In genomic region chr3:71710906-71711494, GRCh38 we compare ENCODE assay signal across 7 cellular contexts. TPM values are rescaled to one million over a fixed set of nuclear protein-coding genes. Genes with fewer than 3 reads are reported as not detected.
DNase-seq lines count a peak whose midpoint lies in the region; ATAC-seq, FAIRE-seq and TF ChIP-seq lines count a peak whose summit lies in the region.

No MANE protein-coding gene starts in this region.

- no peaks in the 10 kb centered on the region for H3K79me2 ChIP-seq in endothelial cell of umbilical vein (ENCODE audit: control insufficient read depth, insufficient read depth, low read length)

- no peak for TF ChIP-seq POLR2A in endothelial cell of umbilical vein (IDR thresholded peaks at IDR 0.05; ENCODE audit: low read depth, low read length)

- H3K4me1 Mint-ChIP-seq in naive B cell, result no peaks in the 10 kb centered on the region

- ATAC-seq in GM19395 (IDR thresholded peaks at IDR 0.05; ENCODE audit: unreplicated experiment) (peak; percentile 94), HG03520 (IDR thresholded peaks at IDR 0.05; ENCODE audit: unreplicated experiment) (peak; percentile 65), naive B cell (ENCODE audit: low read depth in 2 of 2) (peak; percentile 63 to 74)

- dilution Hi-C loops in endothelial cell of umbilical vein (cut with MboI; ENCODE audit: extremely low pct_ligation_motif_present, low sequenced_read_pairs), result no loop called here

- H3K36me3 ChIP-seq in endothelial cell of umbilical vein (ENCODE audit: control insufficient read depth in 2 of 2, extremely low read depth in 1 of 2, insufficient read depth in 2 of 2, low read length in 2 of 2), result no peaks in the 10 kb centered on the region

- no peaks in the 10 kb centered on the region for H3K9me3 Mint-ChIP-seq in naive B cell

- no peaks in the 10 kb centered on the region for H3K36me3 Mint-ChIP-seq in naive B cell

- H3K27me3 ChIP-seq in endothelial cell of umbilical vein (ENCODE audit: control insufficient read depth in 2 of 2, insufficient read depth in 2 of 2, low read length in 2 of 2), result peaks cover 0 to 4% of the 10 kb centered on the region in 2 experiments

- H2AFZ ChIP-seq in endothelial cell of umbilical vein (ENCODE audit: low read depth, low read length), result no peak overlapping the region

- intact Hi-C loops in endothelial cell of umbilical vein (cut with micrococcal nuclease), result loop anchor here (1.0 to 10.0 kb wide), 4 partner anchors 146 to 1374 kb away; no protein-coding TSS in a partner anchor

- H3K4me3 ChIP-seq in endothelial cell of umbilical vein (replicated peaks in 1 of 3; ENCODE audit: insufficient read depth in 1 of 3, low read depth in 1 of 3, low read length in 3 of 3), result no peak overlapping the region

- H3K4me3 Mint-ChIP-seq in naive B cell, result no peak overlapping the region

- H3K4me1 ChIP-seq in endothelial cell of umbilical vein (ENCODE audit: control insufficient read depth, extremely low read depth, insufficient read depth, low read length), result no peaks in the 10 kb centered on the region

- no peaks in the 10 kb centered on the region for H3K9me3 ChIP-seq in endothelial cell of umbilical vein (replicated peaks; ENCODE audit: control insufficient read depth, insufficient read depth, low read length)

- FAIRE-seq in endothelial cell of umbilical vein (lab: Jason Lieb, UNC), result peak; percentile 90

- POLR2A ChIA-PET in endothelial cell of umbilical vein (lab: Charles Lee), result no interaction called here

- no peaks in the 10 kb centered on the region for H3K9me1 ChIP-seq in endothelial cell of umbilical vein (replicated peaks; ENCODE audit: control insufficient read depth, extremely low read depth, insufficient read depth, low read length)

- no peak overlapping the region for H3K27ac ChIP-seq in endothelial cell of umbilical vein (ENCODE audit: insufficient read depth, low read depth, low read length)

- H3K27ac Mint-ChIP-seq in naive B cell, result no peak overlapping the region

- H4K20me1 ChIP-seq in endothelial cell of umbilical vein (replicated peaks; ENCODE audit: control insufficient read depth, extremely low read depth, insufficient read depth, low read length), result no peaks in the 10 kb centered on the region

- TF ChIP-seq CTCF in endothelial cell of umbilical vein (IDR thresholded peaks at IDR 0.05; ENCODE audit: extremely low read depth in 1 of 2, insufficient read depth in 1 of 2, low read depth in 1 of 2, low read length in 2 of 2), result peak; percentile 37 to 49

- DNase-seq in EH (ENCODE audit: low read depth), result peak; percentile 64
- peak; percentile 63 for DNase-seq in RPMI7951 (ENCODE audit: low read depth)
- peak; percentile 51 for DNase-seq in endothelial cell of umbilical vein (ENCODE audit: low read depth, low spot score)
- DNase-seq in naive B cell, result peak; percentile 29
- no peak for DNase-seq in cerebellar nuclear complex (lab: John Stamatoyannopoulos, UW)

- H3K27me3 Mint-ChIP-seq in naive B cell, result no peaks in the 10 kb centered on the region

- CTCF ChIA-PET in endothelial cell of umbilical vein (lab: Charles Lee), result interaction anchor here (0.9 to 2.5 kb wide), 25 partner anchors 9 to 1375 kb away, joined by 3 to 27 read pairs (median 5); partner anchors contain the start of gene EIF4E3

- no peak overlapping the region for H3K9ac ChIP-seq in endothelial cell of umbilical vein (replicated peaks; ENCODE audit: extremely low read depth, insufficient read depth, low read length)

- no peak overlapping the region for H3K4me2 ChIP-seq in endothelial cell of umbilical vein (ENCODE audit: insufficient read depth, low read length)

- no TSS peak for BruUV-seq in endothelial cell of umbilical vein (replicated peaks; lab: Mats Ljungman, UMichigan)

TF ChIP-seq in endothelial cell of umbilical vein, 7 proteins besides CTCF, POLR2A, EP300 and RAD21:
- TF ChIP-seq FOS (IDR thresholded peaks at IDR 0.05; ENCODE audit: borderline replicate concordance, insufficient read depth, low read length), result no peak
- TF ChIP-seq MYC (IDR thresholded peaks at IDR 0.05; ENCODE audit: low read depth, low read length), result no peak
TF ChIP-seq in endothelial cell of umbilical vein: peak in this region for 0.

RNA-seq across cellular contexts. Expression of gene EIF4E3, which starts 14.2 kb away (rescaled TPM):
- 1.6 and 1.7 TPM in 2 replicates for total RNA-seq in RPMI7951 (2014; rRNA removed; shearing (Covaris generic))
- 4.9 and 7.6 TPM in 2 replicates for total RNA-seq in endothelial cell of umbilical vein
- 1.1 and 1.3 TPM in 2 replicates for polyA plus RNA-seq in endothelial cell of umbilical vein
- polyA plus RNA-seq in endothelial cell of umbilical vein (2011; cell fraction: cytosol; rRNA removed), result 2.0 and 2.1 TPM in 2 replicates
- polyA plus RNA-seq in endothelial cell of umbilical vein (2011; cell fraction: nucleus; rRNA removed), result 1.2 TPM in 2 replicates
- 3.0 and 5.6 TPM in 2 replicates for polyA plus RNA-seq in endothelial cell of umbilical vein (2012)
- 3.6 and 4.1 TPM in 2 replicates for polyA minus RNA-seq in endothelial cell of umbilical vein
- polyA minus RNA-seq in endothelial cell of umbilical vein (2011; cell fraction: cytosol; rRNA and poly(A)+ RNA removed), result 0.51 TPM
- polyA minus RNA-seq in endothelial cell of umbilical vein (2011; cell fraction: nucleus; rRNA and poly(A)+ RNA removed), result 1.3 and 1.8 TPM in 2 replicates
- 1 to 10 TPM; 2.1 to 5.1 (median 3.1) TPM for polyA plus RNA-seq in naive B cell (ENCODE audit: low read depth in 6 of 6)

RNA-seq across cellular contexts. Expression of gene GPR27, which starts 42.7 kb away (rescaled TPM):
- total RNA-seq in RPMI7951 (2014; rRNA removed; shearing (Covaris generic)), result not detected in 2 replicates
- not detected in 2 replicates for total RNA-seq in endothelial cell of umbilical vein
- polyA plus RNA-seq in endothelial cell of umbilical vein (0.03 TPM in 1 of 2 replicates, not detected in the other), naive B cell (ENCODE audit: low read depth in 6 of 6) (under 1 TPM in 1 of 6 donors, not detected in 5; 0.13 TPM)
- polyA plus RNA-seq in endothelial cell of umbilical vein (2011; cell fraction: cytosol; rRNA removed), result 0.03 TPM in 1 of 2 replicates, not detected in the other
- polyA plus RNA-seq in endothelial cell of umbilical vein (2011; cell fraction: nucleus; rRNA removed), result not detected in 2 replicates
- not detected in 2 replicates for polyA plus RNA-seq in endothelial cell of umbilical vein (2012)
- polyA minus RNA-seq in endothelial cell of umbilical vein, result not detected in 2 replicates
- not detected for polyA minus RNA-seq in endothelial cell of umbilical vein (2011; cell fraction: cytosol; rRNA and poly(A)+ RNA removed)
- polyA minus RNA-seq in endothelial cell of umbilical vein (2011; cell fraction: nucleus; rRNA and poly(A)+ RNA removed), result not detected in 2 replicates

Comparison
In these comparisons a context has a peak if more than half of its experiments do, and no peak if none do; other contexts are left out.
1. DNase-seq: peak in EH (single experiment), RPMI7951 (single experiment), endothelial cell of umbilical vein (single experiment) and naive B cell (single experiment); none in cerebellar nuclear complex (0 of 2).
2. Peak in every context shown above with its lines, with median percentiles within 50 percentile points of each other: ATAC-seq.